9 cellular contexts compared by ENCODE assay signal in genomic region chr20:843908-844307, GRCh38. TPM values are rescaled to one million over a fixed set of nuclear protein-coding genes. Genes with fewer than 3 reads are reported as not detected.
DNase-seq lines count a peak whose midpoint lies in the region; ATAC-seq and TF ChIP-seq lines count a peak whose summit lies in the region.
"Had no signal": no experiment of that assay in that cellular context is flagged by ENCODE, and none has a peak within 500 bp of the region (broad histone marks: within the 10 kb centered on the region; RNA-seq: fewer than 3 reads in every experiment).

No MANE protein-coding gene starts in this region.

- no peak for TF ChIP-seq CTCF in mucosa of descending colon (IDR thresholded peaks at IDR 0.05)
- TF ChIP-seq CTCF in transverse colon (IDR thresholded peaks at IDR 0.05), result no peak

- peak overlapping the region; percentile 39 to 62 (median 50) for H3K27ac ChIP-seq in transverse colon
- H3K27ac ChIP-seq: KMS-11 had no signal

- no peak overlapping the region for H3K27ac Mint-ChIP-seq in activated naive CD4-positive, alpha-beta T cell treated with anti-CD3 and anti-CD28 coated beads for 36 hours
- H3K27ac Mint-ChIP-seq in activated T-helper 17 cell treated with anti-CD3 and anti-CD28 coated beads, Interleukin-2, amount 50 U/mL, for 72 hours, result no peak overlapping the region

- no peak for TF ChIP-seq EP300 in transverse colon (IDR thresholded peaks at IDR 0.05; ENCODE audit: low read depth)

- DNase-seq in activated naive CD4-positive, alpha-beta T cell treated with anti-CD3 and anti-CD28 coated beads for 36 hours, result peak; percentile 8
- DNase-seq in activated naive CD4-positive, alpha-beta T cell treated with anti-CD3 and anti-CD28 coated beads, Interleukin-2, amount 50 U/mL, for 16 hours, result no peak
- DNase-seq in mucosa of descending colon, result peak; percentile 39 to 71 (median 62)
- DNase-seq in transverse colon, result peak; percentile 47
- DNase-seq in stimulated activated naive CD4-positive, alpha-beta T cell (lab: John Stamatoyannopoulos, UW), result no peak
- DNase-seq in NK-92 (lab: John Stamatoyannopoulos, UW; ENCODE audit: unreplicated experiment), result no peak

- H3K9me3 ChIP-seq in mucosa of descending colon (no peaks in the 10 kb centered on the region), transverse colon (no peaks in the 10 kb centered on the region)

- H3K4me3 ChIP-seq in mucosa of descending colon (no peak overlapping the region), transverse colon (no peak overlapping the region)

- H3K4me3 Mint-ChIP-seq in activated naive CD4-positive, alpha-beta T cell treated with anti-CD3 and anti-CD28 coated beads for 36 hours, result no peak overlapping the region
- peak overlapping the region; percentile 84 for H3K4me3 Mint-ChIP-seq in activated T-helper 17 cell treated with anti-CD3 and anti-CD28 coated beads, Interleukin-2, amount 50 U/mL, for 72 hours

- H3K4me1 ChIP-seq in mucosa of descending colon (ENCODE audit: low read depth) (peaks cover 30% of the 10 kb centered on the region), transverse colon (peaks cover 9 to 44% (median 24%) of the 10 kb centered on the region in 4 donors)

- peaks cover 11% of the 10 kb centered on the region for H3K27me3 ChIP-seq in transverse colon

- no peak for ATAC-seq in activated T-helper 17 cell treated with anti-CD3 and anti-CD28 coated beads, Interleukin-2, amount 50 U/mL, for 72 hours (replicated peaks)
- ATAC-seq in mucosa of descending colon, result peak; percentile 55
- no peak for ATAC-seq in HG03432 (IDR thresholded peaks at IDR 0.05; ENCODE audit: unreplicated experiment)

- H3K27me3 Mint-ChIP-seq in activated naive CD4-positive, alpha-beta T cell treated with anti-CD3 and anti-CD28 coated beads for 36 hours (ENCODE audit: low read depth), result no peaks in the 10 kb centered on the region
- H3K27me3 Mint-ChIP-seq in activated T-helper 17 cell treated with anti-CD3 and anti-CD28 coated beads, Interleukin-2, amount 50 U/mL, for 72 hours, result no peaks in the 10 kb centered on the region

- 63% methylated on average over 8 of the region's 9 CpGs; no CpG with 5 or more reads in 1 of the 2 donors for WGBS in transverse colon (ENCODE audit: low coverage in 1 of 2), 2 donors

- CTCF ChIA-PET in activated naive CD4-positive, alpha-beta T cell treated with anti-CD3 and anti-CD28 coated beads for 36 hours (lab: Charles Lee), result interaction anchor here (0.6 to 1.0 kb wide), 3 partner anchors 17 to 370 kb away, joined by 3 to 5 read pairs (median 3); no protein-coding TSS in a partner anchor

- intact Hi-C loops in activated naive CD4-positive, alpha-beta T cell treated with anti-CD3 and anti-CD28 coated beads for 36 hours (cut with micrococcal nuclease), result loop anchor here (1.0 to 5.0 kb wide), 2 partner anchors 8 to 423 kb away; partner anchors contain the start of gene SNPH
- intact Hi-C loops in mucosa of descending colon (cut with DNase I, micrococcal nuclease), result no loop called here
- intact Hi-C loops in transverse colon (cut with DNase I; ENCODE audit: low total_unique reads), result no loop called here

- no peaks in the 10 kb centered on the region for H3K9me3 Mint-ChIP-seq in activated naive CD4-positive, alpha-beta T cell treated with anti-CD3 and anti-CD28 coated beads for 36 hours
- H3K9me3 Mint-ChIP-seq in activated T-helper 17 cell treated with anti-CD3 and anti-CD28 coated beads, Interleukin-2, amount 50 U/mL, for 72 hours, result no peaks in the 10 kb centered on the region

- in situ Hi-C loops in transverse colon (cut with MboI; ENCODE audit: low pct_ligation_motif_present in 1 of 4, low pct_unique_long_range_greater_than_20kb in 1 of 4, low sequenced_read_pairs in 3 of 4), result loop anchor here in 1 of 4 donors (25.0 kb wide), 1 partner anchor 268 kb away; the partner anchor contains the start of gene PSMF1

- peaks cover 41% of the 10 kb centered on the region for H3K4me1 Mint-ChIP-seq in activated naive CD4-positive, alpha-beta T cell treated with anti-CD3 and anti-CD28 coated beads for 36 hours (ENCODE audit: low read depth)
- H3K4me1 Mint-ChIP-seq in activated T-helper 17 cell treated with anti-CD3 and anti-CD28 coated beads, Interleukin-2, amount 50 U/mL, for 72 hours, result peaks cover 19% of the 10 kb centered on the region

- H3K36me3 ChIP-seq in mucosa of descending colon (ENCODE audit: low read depth) (no peaks in the 10 kb centered on the region), transverse colon (no peaks in the 10 kb centered on the region)

- TF ChIP-seq POLR2A in transverse colon (IDR thresholded peaks at IDR 0.05), result no peak

- peaks cover 5% of the 10 kb centered on the region for H3K36me3 Mint-ChIP-seq in activated naive CD4-positive, alpha-beta T cell treated with anti-CD3 and anti-CD28 coated beads for 36 hours (ENCODE audit: low read depth)
- H3K36me3 Mint-ChIP-seq in activated T-helper 17 cell treated with anti-CD3 and anti-CD28 coated beads, Interleukin-2, amount 50 U/mL, for 72 hours (ENCODE audit: low read depth), result peaks cover 10% of the 10 kb centered on the region

RNA-seq across cellular contexts. Expression of gene FAM110A, which starts 10.4 kb away (rescaled TPM):
- total RNA-seq in activated naive CD4-positive, alpha-beta T cell treated with anti-CD3 and anti-CD28 coated beads for 36 hours, result 10 to 100 TPM; 15.4 to 16.2 TPM
- 10 to 100 TPM; 17.4 to 20.8 TPM for total RNA-seq in activated T-helper 17 cell treated with anti-CD3 and anti-CD28 coated beads, Interleukin-2, amount 50 U/mL, for 72 hours
- total RNA-seq in mucosa of descending colon, result 10 to 100 TPM in 1 of 3 donors, 1 to 10 TPM in 2; 5.1 to 10.4 (median 8.4) TPM
- total RNA-seq in transverse colon, result 10 to 100 TPM in 1 of 4 donors, 1 to 10 TPM in 3; 4.0 to 14.6 (median 6.9) TPM

Comparison
In these comparisons a context has a peak if more than half of its experiments do, and no peak if none do; other contexts are left out.
1. DNase-seq: peak in activated naive CD4-positive, alpha-beta T cell treated with anti-CD3 and anti-CD28 coated beads for 36 hours (single experiment), mucosa of descending colon (3 of 3) and transverse colon (single experiment); none in activated naive CD4-positive, alpha-beta T cell treated with anti-CD3 and anti-CD28 coated beads, Interleukin-2, amount 50 U/mL, for 16 hours (single experiment), stimulated activated naive CD4-positive, alpha-beta T cell (0 of 6) and NK-92 (single experiment).